25 cellular contexts compared by ENCODE assay signal in the genomic region with DNA sequence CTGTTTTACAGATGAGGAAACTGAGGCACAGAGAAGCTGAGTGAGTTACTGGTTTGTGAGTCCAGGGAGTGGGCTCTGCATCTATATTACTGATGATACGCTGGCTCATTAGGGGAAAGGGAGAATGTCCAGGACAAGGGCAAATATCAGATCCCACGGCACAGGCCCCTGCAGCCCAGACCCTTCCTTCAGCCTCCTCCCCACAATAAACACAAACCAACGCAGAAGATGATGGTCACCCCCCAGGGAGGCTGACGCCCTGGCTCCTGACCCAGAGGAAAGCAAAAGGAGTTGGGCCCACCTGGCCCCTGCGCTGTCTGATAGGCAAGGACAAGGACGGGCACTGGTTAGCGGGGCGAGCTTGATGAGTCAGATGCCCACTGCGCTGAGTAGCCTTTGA. TPM values are rescaled to one million over a fixed set of nuclear protein-coding genes. Genes with fewer than 3 reads are reported as not detected.
DNase-seq lines count a peak whose midpoint lies in the region; ATAC-seq and TF ChIP-seq lines count a peak whose summit lies in the region.
"Had no signal": no experiment of that assay in that cellular context is flagged by ENCODE, and none has a peak within 500 bp of the region (broad histone marks: within the 10 kb centered on the region; RNA-seq: fewer than 3 reads in every experiment).

No MANE protein-coding gene starts in this region.

- WGBS in esophagus, 2 donors: 91 to 95% methylated on average over 9 of the region's 9 CpGs

- H3K27me3 Mint-ChIP-seq in naive thymus-derived CD4-positive, alpha-beta T cell: peaks cover 51 to 66% (median 62%) of the 10 kb centered on the region in 5 donors

- H3K27me3 ChIP-seq in right atrium auricular region (no peaks in the 10 kb centered on the region), esophagus (ENCODE audit: control insufficient read depth in 1 of 2, insufficient read depth in 2 of 2, low read length in 2 of 2) (no peaks in the 10 kb centered on the region)
- H3K27me3 ChIP-seq in naive thymus-derived CD4-positive, alpha-beta T cell (ENCODE audit: control insufficient read depth in 2 of 2, insufficient read depth in 2 of 2, low read length in 2 of 2): peaks cover 0 to 7% of the 10 kb centered on the region in 2 donors
- H3K27me3 ChIP-seq: BE2C, SJSA1 had no signal

- ATAC-seq in naive thymus-derived CD4-positive, alpha-beta T cell: no peak
- ATAC-seq in HG03460 (IDR thresholded peaks at IDR 0.05; ENCODE audit: unreplicated experiment) (no peak), GM18511 (IDR thresholded peaks at IDR 0.05; ENCODE audit: unreplicated experiment) (no peak)

- H3K36me3 ChIP-seq in right atrium auricular region: no peaks in the 10 kb centered on the region
- H3K36me3 ChIP-seq in esophagus (ENCODE audit: control insufficient read depth in 2 of 2, insufficient read depth in 2 of 2, low read length in 1 of 2): no peaks in the 10 kb centered on the region
- H3K36me3 ChIP-seq in naive thymus-derived CD4-positive, alpha-beta T cell (ENCODE audit: control insufficient read depth in 2 of 3, insufficient read depth in 3 of 3, low read length in 3 of 3): no peaks in the 10 kb centered on the region
- H3K36me3 ChIP-seq: BE2C had no signal

- no peak overlapping the region for H3K4me3 ChIP-seq in right atrium auricular region
- H3K4me3 ChIP-seq in esophagus (ENCODE audit: low read depth in 1 of 2, low read length in 2 of 2): no peak overlapping the region
- no peak overlapping the region for H3K4me3 ChIP-seq in naive thymus-derived CD4-positive, alpha-beta T cell (ENCODE audit: low read length)
- H3K4me3 ChIP-seq: GM12878, SJSA1 had no signal

- DNase-seq in right atrium auricular region (ENCODE audit: low spot score) (peak; percentile 18), cardiac septum (ENCODE audit: low spot score) (no peak), DMS79 treated with DMSO at 0.1 percent for 48 hours (lab: John Stamatoyannopoulos, UW) (no peak), NCI-H226 (no peak)
- DNase-seq in naive thymus-derived CD4-positive, alpha-beta T cell: no peak
- DNase-seq: 8988T, ACHN, BE2C, GOT3, NCI-H1092 treated with DMSO at 0.1 percent for 48 hours, NCI-H1436, NCI-H187 treated with DMSO at 0.1 percent for 48 hours, NCI-H2107, NCI-H446, NCI-H526, NCI-H82, Right ventricle myocardium superior had no signal

- peak overlapping the region in 2 of 9 donors; percentile 14 to 65 for H3K27ac Mint-ChIP-seq in naive thymus-derived CD4-positive, alpha-beta T cell
- H3K27ac Mint-ChIP-seq: IgD-negative memory B cell had no signal

- H3K4me1 ChIP-seq in right atrium auricular region (peaks cover 0 to 18% of the 10 kb centered on the region in 2 donors), esophagus (ENCODE audit: control insufficient read depth in 2 of 2, insufficient read depth in 2 of 2, low read length in 1 of 2) (peaks cover 5 to 17% of the 10 kb centered on the region in 2 donors)
- H3K4me1 ChIP-seq in naive thymus-derived CD4-positive, alpha-beta T cell (ENCODE audit: control insufficient read depth in 2 of 2, insufficient read depth in 2 of 2, low read length in 2 of 2): peaks cover 3 to 36% of the 10 kb centered on the region in 2 donors
- H3K4me1 ChIP-seq: BE2C had no signal

- intact Hi-C loops in cardiac septum (cut with DNase I): no loop called here
- intact Hi-C loops in naive thymus-derived CD4-positive, alpha-beta T cell (cut with micrococcal nuclease): loop anchor here in 1 of 2 donors (1.0 to 5.0 kb wide), 2 partner anchors 11 to 1915 kb away; no protein-coding TSS in a partner anchor

- TF ChIP-seq CTCF in right atrium auricular region (IDR thresholded peaks at IDR 0.05): no peak

- H3K9me3 Mint-ChIP-seq in naive thymus-derived CD4-positive, alpha-beta T cell: peaks cover 0 to 9% (median 0%) of the 10 kb centered on the region in 11 donors
- H3K9me3 Mint-ChIP-seq: IgD-negative memory B cell had no signal

- H3K9me3 ChIP-seq in right atrium auricular region: no peaks in the 10 kb centered on the region
- H3K9me3 ChIP-seq in esophagus (ENCODE audit: control insufficient read depth in 2 of 2, insufficient read depth in 1 of 2, low read depth in 1 of 2, low read length in 1 of 2): no peaks in the 10 kb centered on the region
- H3K9me3 ChIP-seq in naive thymus-derived CD4-positive, alpha-beta T cell (ENCODE audit: control insufficient read depth in 2 of 3, low read length in 3 of 3): no peaks in the 10 kb centered on the region
- H3K9me3 ChIP-seq: BE2C, SJSA1 had no signal

- CTCF ChIA-PET in naive thymus-derived CD4-positive, alpha-beta T cell (lab: Charles Lee): interaction anchor here (5.1 kb wide), 1 partner anchor 11 kb away, joined by 34 read pairs; no protein-coding TSS in a partner anchor

- H3K36me3 Mint-ChIP-seq in naive thymus-derived CD4-positive, alpha-beta T cell: no peaks in the 10 kb centered on the region
- H3K36me3 Mint-ChIP-seq: CD4-positive, CD25-positive, alpha-beta regulatory T cell; IgD-negative memory B cell had no signal

- H3K27ac ChIP-seq in right atrium auricular region (no peak overlapping the region), esophagus (ENCODE audit: low read depth in 2 of 2, low read length in 1 of 2) (peak overlapping the region; percentile 67 to 94)
- H3K27ac ChIP-seq in naive thymus-derived CD4-positive, alpha-beta T cell (ENCODE audit: low read depth, low read length): no peak overlapping the region
- H3K27ac ChIP-seq: HL-60, SJSA1 had no signal

- peak overlapping the region in 6 of 10 donors; percentile 18 to 84 (median 70) for H3K4me3 Mint-ChIP-seq in naive thymus-derived CD4-positive, alpha-beta T cell
- H3K4me3 Mint-ChIP-seq: CD4-positive, CD25-positive, alpha-beta regulatory T cell; IgD-negative memory B cell had no signal

- H3K4me1 Mint-ChIP-seq in naive thymus-derived CD4-positive, alpha-beta T cell: peaks cover 13 to 47% (median 39%) of the 10 kb centered on the region in 7 donors
- H3K4me1 Mint-ChIP-seq: IgD-negative memory B cell had no signal

- POLR2A ChIA-PET in naive thymus-derived CD4-positive, alpha-beta T cell (lab: Charles Lee): interaction anchor here (1.0 kb wide), 1 partner anchor 11 kb away, joined by 3 read pairs; no protein-coding TSS in a partner anchor

RNA-seq across cellular contexts. Expression of a gene that starts 47.7 kb away (rescaled TPM):
- total RNA-seq in right atrium auricular region: 1 to 10 TPM; 1.8 to 7.7 TPM
- 8.0 TPM for total RNA-seq in cardiac septum
- polyA plus RNA-seq in esophagus: 10 to 100 TPM; 20.6 to 24.5 TPM
- under 1 TPM in 1 of 5 experiments, not detected in 4; 0.51 TPM for total RNA-seq in naive thymus-derived CD4-positive, alpha-beta T cell
- polyA plus RNA-seq in naive thymus-derived CD4-positive, alpha-beta T cell: not detected
- total RNA-seq: CD4-positive, CD25-positive, alpha-beta regulatory T cell had no signal
- polyA plus RNA-seq: CD4-positive, CD25-positive, alpha-beta regulatory T cell; IgD-negative memory B cell had no signal

Comparison
In these comparisons a context has a peak if more than half of its experiments do, and no peak if none do; other contexts are left out.
1. H3K27ac ChIP-seq: peak in esophagus (2 of 2); none in right atrium auricular region (0 of 2) and naive thymus-derived CD4-positive, alpha-beta T cell (single experiment).